ENCODE assay signal across 15 cellular contexts in genomic region chr1:41480204-41481108, GRCh38. TPM values are rescaled to one million over a fixed set of nuclear protein-coding genes. Genes with fewer than 3 reads are reported as not detected.
DNase-seq lines count a peak whose midpoint lies in the region; ATAC-seq and TF ChIP-seq lines count a peak whose summit lies in the region.
"Had no signal": no experiment of that assay in that cellular context is flagged by ENCODE, and none has a peak within 500 bp of the region (broad histone marks: within the 10 kb centered on the region; RNA-seq: fewer than 3 reads in every experiment).

No MANE protein-coding gene starts in this region.

- no peak for ATAC-seq in GM18858 (IDR thresholded peaks at IDR 0.05; ENCODE audit: unreplicated experiment)
- ATAC-seq: CD8-positive, alpha-beta T cell; Panc1 had no signal

- H2BK5ac ChIP-seq in mesenchymal stem cell (ENCODE audit: low read depth, low read length, poor library complexity, severe bottlenecking), result no peak overlapping the region

- H3K4me1 Mint-ChIP-seq in brain (peaks cover 86% of the 10 kb centered on the region), mesothelial cell of epicardium (peaks cover 74% of the 10 kb centered on the region)

- peak overlapping the region; percentile 1 for H3K9ac ChIP-seq in NT2/D1 (ENCODE audit: insufficient read length, low read depth)
- no peak overlapping the region for H3K9ac ChIP-seq in mesenchymal stem cell (ENCODE audit: low read length)
- H3K9ac ChIP-seq: SK-N-SH had no signal

- no peak overlapping the region for H3K14ac ChIP-seq in mesenchymal stem cell (ENCODE audit: low read length in 2 of 2)

- DNase-seq in NT2/D1 (ENCODE audit: low read depth, low spot score) (no peak), mesenchymal stem cell (no peak), sigmoid colon (no peak), HK-2 (ENCODE audit: unreplicated experiment) (no peak), mesothelial cell of epicardium (ENCODE audit: low spot score in 2 of 2, unreplicated experiment in 2 of 2) (no peak)
- DNase-seq: CD8-positive, alpha-beta T cell; HFFc6; NCI-H1092; NCI-H2081 treated with DMSO at 0.1 percent for 48 hours; NCI-H82; SHP77; SK-N-SH had no signal

- H3K27me3 Mint-ChIP-seq in brain (peaks cover 12% of the 10 kb centered on the region), mesothelial cell of epicardium (ENCODE audit: low read depth) (no peaks in the 10 kb centered on the region)

- H3K27ac Mint-ChIP-seq in brain, result peak overlapping the region in 3 of 5 experiments; percentile 38 to 71 (median 66)
- H3K27ac Mint-ChIP-seq in mesothelial cell of epicardium, result no peak overlapping the region
- H3K27ac Mint-ChIP-seq: CD8-positive, alpha-beta T cell; HFFc6 had no signal

- no peak overlapping the region for H3K4me3 Mint-ChIP-seq in brain
- no peak overlapping the region for H3K4me3 Mint-ChIP-seq in mesothelial cell of epicardium
- H3K4me3 Mint-ChIP-seq: CD8-positive, alpha-beta T cell; HFFc6 had no signal

- H3K4me1 ChIP-seq in NT2/D1 (ENCODE audit: insufficient read depth, insufficient read length), result peaks cover 44% of the 10 kb centered on the region
- H3K4me1 ChIP-seq in mesenchymal stem cell (ENCODE audit: control insufficient read depth, insufficient read depth, low read depth, low read length), result peaks cover 55% of the 10 kb centered on the region
- H3K4me1 ChIP-seq in sigmoid colon, result peaks cover 0 to 74% (median 66%) of the 10 kb centered on the region in 4 donors

- peaks cover 0 to 4% (median 0%) of the 10 kb centered on the region in 5 experiments for H3K9me3 Mint-ChIP-seq in brain
- no peaks in the 10 kb centered on the region for H3K9me3 Mint-ChIP-seq in mesothelial cell of epicardium
- H3K9me3 Mint-ChIP-seq: CD8-positive, alpha-beta T cell; HFFc6 had no signal

- no peak overlapping the region for H4K91ac ChIP-seq in mesenchymal stem cell (ENCODE audit: low read length)

- TF ChIP-seq CTCF in brain (conservative IDR thresholded peaks at IDR 0.05) (no peak), sigmoid colon (IDR thresholded peaks at IDR 0.05) (no peak), mesothelial cell of epicardium (IDR thresholded peaks at IDR 0.05; ENCODE audit: unreplicated experiment) (no peak)

- H3K36me3 ChIP-seq in NT2/D1 (ENCODE audit: insufficient read depth, insufficient read length, low read length) (no peaks in the 10 kb centered on the region), mesenchymal stem cell (ENCODE audit: control insufficient read depth in 1 of 2, insufficient read depth in 2 of 2, low read depth in 1 of 2, low read length in 2 of 2) (no peaks in the 10 kb centered on the region), sigmoid colon (no peaks in the 10 kb centered on the region)

- H2AK5ac ChIP-seq in mesenchymal stem cell (ENCODE audit: low read length, severe bottlenecking), result no peak overlapping the region

- H3K18ac ChIP-seq in mesenchymal stem cell (ENCODE audit: low read depth in 1 of 2, low read length in 2 of 2), result no peak overlapping the region

- no peak for TF ChIP-seq EP300 in sigmoid colon (IDR thresholded peaks at IDR 0.05)

- no peaks in the 10 kb centered on the region for H3K79me1 ChIP-seq in mesenchymal stem cell (replicated peaks; ENCODE audit: low read length, poor library complexity, severe bottlenecking)

- WGBS in mesenchymal stem cell, result 90% methylated on average over 10 of the region's 10 CpGs
- whole genome bisulfite sequencing in sigmoid colon, 2 donors, result 90 to 91% methylated on average over 10 of the region's 10 CpGs

- H2AFZ ChIP-seq in mesenchymal stem cell (ENCODE audit: low read depth, low read length), result no peak overlapping the region

- intact Hi-C loops in sigmoid colon (cut with DNase I), result no loop called here

- peak overlapping the region; percentile 6 for H2BK15ac ChIP-seq in mesenchymal stem cell (ENCODE audit: low read depth, poor library complexity, severe bottlenecking)

- H3K4me2 ChIP-seq in mesenchymal stem cell (ENCODE audit: low read length, poor library complexity, severe bottlenecking), result no peak overlapping the region
- H3K4me2 ChIP-seq: SK-N-SH had no signal

- H2BK120ac ChIP-seq in mesenchymal stem cell (ENCODE audit: low read depth, low read length), result no peak overlapping the region

- H3K36me3 Mint-ChIP-seq in brain, result no peaks in the 10 kb centered on the region
- no peaks in the 10 kb centered on the region for H3K36me3 Mint-ChIP-seq in mesothelial cell of epicardium
- H3K36me3 Mint-ChIP-seq: CD8-positive, alpha-beta T cell had no signal

- H3K23ac ChIP-seq in mesenchymal stem cell (ENCODE audit: low read length in 2 of 2), result no peak overlapping the region

- H3K27ac ChIP-seq in mesenchymal stem cell (ENCODE audit: low read length, poor library complexity, severe bottlenecking) (no peak overlapping the region), sigmoid colon (peak overlapping the region in 3 of 4 donors; percentile 60 to 76 (median 73))

- no peak for TF ChIP-seq POLR2A in sigmoid colon (IDR thresholded peaks at IDR 0.05)

- no peaks in the 10 kb centered on the region for H3K27me3 ChIP-seq in NT2/D1 (ENCODE audit: insufficient read depth, insufficient read length)
- H3K27me3 ChIP-seq in mesenchymal stem cell (ENCODE audit: control insufficient read depth in 1 of 2, insufficient read depth in 1 of 2, low read length in 2 of 2), result peaks cover 0 to 26% of the 10 kb centered on the region in 2 experiments
- no peaks in the 10 kb centered on the region for H3K27me3 ChIP-seq in sigmoid colon

- H3K4me3 ChIP-seq in NT2/D1 (ENCODE audit: insufficient read length, low read depth) (no peak overlapping the region), mesenchymal stem cell (ENCODE audit: insufficient read depth in 1 of 2, low read depth in 1 of 2, low read length in 2 of 2) (no peak overlapping the region), sigmoid colon (no peak overlapping the region)

- H3K9me3 ChIP-seq in NT2/D1 (ENCODE audit: insufficient read depth, low read length) (no peaks in the 10 kb centered on the region), mesenchymal stem cell (ENCODE audit: control insufficient read depth, low read length) (no peaks in the 10 kb centered on the region), sigmoid colon (no peaks in the 10 kb centered on the region)
- H3K9me3 ChIP-seq: SK-N-SH had no signal

- no peak overlapping the region for H3K4ac ChIP-seq in mesenchymal stem cell (ENCODE audit: low read depth in 1 of 2, low read length in 2 of 2)

- peak overlapping the region in 1 of 2 experiments; percentile 49 for H2BK12ac ChIP-seq in mesenchymal stem cell (ENCODE audit: low read length in 2 of 2)

- H4K8ac ChIP-seq in mesenchymal stem cell (ENCODE audit: low read length), result no peak overlapping the region

RNA-seq across cellular contexts. Expression of gene EDN2, which starts 4.0 kb away (rescaled TPM):
- polyA plus RNA-seq in brain (ENCODE audit: insufficient read depth, low read depth, low replicate concordance) (not detected), sigmoid colon (1 to 10 TPM in 1 of 3 donors, under 1 TPM in 2; 0.57 to 4.8 (median 0.92) TPM)
- 0.15 TPM for polyA plus RNA-seq in mesenchymal stem cell (2013, experiment 1 of 2)
- polyA plus RNA-seq in mesenchymal stem cell (2013, experiment 2 of 2), result 0.15 TPM
- total RNA-seq in sigmoid colon (1 to 10 TPM in 1 of 4 donors, not detected in 3; 2.2 TPM), mesothelial cell of epicardium (2.7 to 4.1 TPM (median 3.5 TPM) in 3 replicates)
- total RNA-seq: HFFc6 had no signal
